Comparison of ENCODE assay signal across 34 cellular contexts in genomic region chr12:45148017-45148416, GRCh38.
"Had no signal": no experiment of that assay in that cellular context is flagged by ENCODE, and none has a peak within 500 bp of the region (broad histone marks: within the 10 kb centered on the region; RNA-seq: fewer than 3 reads in every experiment).

No MANE protein-coding gene starts in this region.

- H3K4me3 ChIP-seq: MG63 had no signal

- H3K9ac ChIP-seq: KMS-11 had no signal

- H3K27me3 ChIP-seq: MG63 had no signal

- H3K27ac ChIP-seq: KMS-11 had no signal

- H3K9me3 ChIP-seq: MG63 had no signal

- H3K36me3 ChIP-seq: MG63 had no signal

- H3K4me2 ChIP-seq: KMS-11 had no signal

- DNase-seq: Karpas-422, Kasumi-1, MG63, MM.1S, MV-4-11, NCI-H1048, NCI-H1092, NCI-H1092 treated with DMSO at 0.1 percent for 48 hours, NCI-H1105, NCI-H1105 treated with DMSO at 0.1 percent for 48 hours, NCI-H1417, NCI-H1417 treated with DMSO at 0.1 percent for 48 hours, NCI-H1436, NCI-H1436 treated with DMSO at 0.1 percent for 48 hours, NCI-H146, NCI-H1694, NCI-H1694 treated with DMSO at 0.1 percent for 48 hours, NCI-H187, NCI-H187 treated with DMSO at 0.1 percent for 48 hours, NCI-H1930, NCI-H2029, NCI-H2029 treated with DMSO at 0.1 percent for 48 hours, NCI-H2081, NCI-H2081 treated with DMSO at 0.1 percent for 48 hours, NCI-H2107, NCI-H2171, NCI-H2171 treated with DMSO at 0.1 percent for 48 hours, NCI-H2227 treated with DMSO at 0.1 percent for 48 hours, NCI-H226, NCI-H345, NCI-H446, NCI-H446 treated with DMSO at 0.1 percent for 48 hours, NCI-H510A had no signal
